18 cellular contexts compared by ENCODE assay signal in genomic region chr1:239566074-239566473, GRCh38.
"Had no signal": no experiment of that assay in that cellular context is flagged by ENCODE, and none has a peak within 500 bp of the region (broad histone marks: within the 10 kb centered on the region; RNA-seq: fewer than 3 reads in every experiment).

No MANE protein-coding gene starts in this region.

- H3K9me3 ChIP-seq: heart right ventricle, left ventricle myocardium inferior, lower lobe of right lung, ovary, right atrium auricular region, sigmoid colon, stomach, thoracic aorta, transverse colon had no signal

- H3K4me3 ChIP-seq: coronary artery, heart right ventricle, left ventricle myocardium inferior, lower lobe of right lung, ovary, right atrium auricular region, sigmoid colon, skin epidermis, stomach, thoracic aorta, transverse colon had no signal

- H3K27ac ChIP-seq: coronary artery, heart right ventricle, left ventricle myocardium inferior, lower lobe of right lung, ovary, right atrium auricular region, sigmoid colon, skin epidermis, stomach, thoracic aorta, transverse colon had no signal

- DNase-seq: effector CD4-positive, alpha-beta T cell; endodermal cell; heart right ventricle; hypothalamus; islet precursor cell; left ventricle myocardium inferior; lower lobe of right lung; natural killer cell; ovary; sigmoid colon; stimulated activated naive CD4-positive, alpha-beta T cell; stomach; substantia nigra; transverse colon had no signal

- H3K36me3 ChIP-seq: heart right ventricle, left ventricle myocardium inferior, lower lobe of right lung, ovary, right atrium auricular region, sigmoid colon, stomach, thoracic aorta, transverse colon had no signal

- ATAC-seq: heart right ventricle, lower lobe of right lung, natural killer cell had no signal

- H3K4me1 ChIP-seq: left ventricle myocardium inferior, lower lobe of right lung, right atrium auricular region, stomach, transverse colon had no signal

- H3K27me3 ChIP-seq: heart right ventricle, ovary, right atrium auricular region, sigmoid colon, stomach, transverse colon had no signal
